Comparison of ENCODE assay signal across 10 cellular contexts in genomic region chr16:3655030-3655790, GRCh38. TPM values are rescaled to one million over a fixed set of nuclear protein-coding genes. Genes with fewer than 3 reads are reported as not detected.
DNase-seq lines count a peak whose midpoint lies in the region; ATAC-seq, FAIRE-seq and TF ChIP-seq lines count a peak whose summit lies in the region.
"Had no signal": no experiment of that assay in that cellular context is flagged by ENCODE, and none has a peak within 500 bp of the region (broad histone marks: within the 10 kb centered on the region; RNA-seq: fewer than 3 reads in every experiment).

No MANE protein-coding gene starts in this region.

- BruUV-seq in Panc1 (replicated peaks; lab: Mats Ljungman, UMichigan) = no TSS peak

- POLR2A ChIA-PET in Panc1 (lab: Charles Lee) = no interaction called here

- H3K4me3 ChIP-seq in H7 (ENCODE audit: insufficient read depth, low read depth, low read length) (no peak overlapping the region), Panc1 (ENCODE audit: low read depth in 2 of 2, low read length in 2 of 2) (no peak overlapping the region), right cardiac atrium (ENCODE audit: low read length) (no peak overlapping the region), small intestine (ENCODE audit: low read depth in 1 of 2, low read length in 2 of 2) (peak overlapping the region in 1 of 2 donors; percentile 67)
- H3K4me3 ChIP-seq: ovary had no signal

- in situ Hi-C loops in Panc1 (cut with HindIII; ENCODE audit: low pct_unique_long_range_greater_than_20kb, low sequenced_read_pairs) = no loop called here

- no peak overlapping the region for H3K27ac ChIP-seq in Panc1 (ENCODE audit: low read length)
- no peak overlapping the region for H3K27ac ChIP-seq in right cardiac atrium (ENCODE audit: low read length)
- peak overlapping the region; percentile 95 to 97 for H3K27ac ChIP-seq in small intestine (ENCODE audit: low read depth in 1 of 2, low read length in 1 of 2)
- H3K27ac ChIP-seq: ovary had no signal

- peaks cover 15% of the 10 kb centered on the region for H3K36me3 ChIP-seq in H7 (replicated peaks; ENCODE audit: control insufficient read depth, insufficient read depth, low read length)
- peaks cover 2% of the 10 kb centered on the region; the same call in 1 of the 2 replicates for H3K36me3 ChIP-seq in Panc1 (ENCODE audit: control insufficient read depth, insufficient read depth, low read length)
- H3K36me3 ChIP-seq in small intestine (ENCODE audit: control insufficient read depth in 2 of 2, insufficient read depth in 2 of 2, low read length in 2 of 2) = peaks cover 17 to 29% of the 10 kb centered on the region in 2 donors
- H3K36me3 ChIP-seq: ovary had no signal

- no peak for FAIRE-seq in small intestine (lab: Jason Lieb, UNC)

- intact Hi-C loops in Panc1 (cut with micrococcal nuclease; ENCODE audit: unreplicated experiment) (no loop called here), right cardiac atrium (cut with DNase I) (no loop called here)

- 82% methylated on average over 23 of the region's 23 CpGs for WGBS in right cardiac atrium
- WGBS in small intestine, 3 donors = 13 to 66% (median 41%) methylated on average over 23 of the region's 23 CpGs

- H3K9me3 ChIP-seq in Panc1 (ENCODE audit: control insufficient read depth, insufficient read depth, low read depth, low read length) = no peaks in the 10 kb centered on the region
- no peaks in the 10 kb centered on the region for H3K9me3 ChIP-seq in right cardiac atrium (ENCODE audit: control insufficient read depth, low read length)
- H3K9me3 ChIP-seq in small intestine (ENCODE audit: control insufficient read depth, low read depth) = no peaks in the 10 kb centered on the region
- H3K9me3 ChIP-seq: ovary had no signal

- TF ChIP-seq CTCF in Panc1 (IDR thresholded peaks at IDR 0.05) = no peak

- H3K4me1 ChIP-seq in Panc1 (ENCODE audit: control insufficient read depth, insufficient read depth, low read length) (peaks cover 17% of the 10 kb centered on the region), right cardiac atrium (ENCODE audit: control insufficient read depth, insufficient read depth, low read length) (no peaks in the 10 kb centered on the region), small intestine (ENCODE audit: control insufficient read depth in 2 of 2, insufficient read depth in 1 of 2, low read depth in 1 of 2, low read length in 1 of 2) (peaks cover 0 to 2% of the 10 kb centered on the region in 2 donors)

- CTCF ChIA-PET in Panc1 (lab: Charles Lee) = no interaction called here

- H3K27me3 ChIP-seq in H7 (ENCODE audit: control insufficient read depth, insufficient read depth, low read length) (no peaks in the 10 kb centered on the region), Panc1 (ENCODE audit: control insufficient read depth, insufficient read depth, low read length) (no peaks in the 10 kb centered on the region), right cardiac atrium (ENCODE audit: control insufficient read depth, insufficient read depth) (no peaks in the 10 kb centered on the region), small intestine (ENCODE audit: control insufficient read depth in 2 of 2, insufficient read depth in 2 of 2, low read length in 2 of 2) (no peaks in the 10 kb centered on the region)
- H3K27me3 ChIP-seq: ovary had no signal

- DNase-seq in H7 (peak; percentile 46), Panc1 (ENCODE audit: low read depth, low spot score) (no peak), right cardiac atrium (no peak), small intestine (no peak), KG1 (lab: John Stamatoyannopoulos, UW) (no peak), NCI-H146 (lab: John Stamatoyannopoulos, UW) (no peak), retina (no peak)
- DNase-seq: activated gamma-delta T cell treated with Interleukin-2 at 50 U/mL for 16 hours; CD4-positive, alpha-beta memory T cell had no signal

- ATAC-seq in Panc1 = peak; percentile 32
- peak; percentile 10 to 22 for ATAC-seq in right cardiac atrium

RNA-seq across cellular contexts. Expression of gene DNASE1, which starts 0.7 kb away (rescaled TPM):
- 13.8 and 23.7 TPM in 2 replicates for total RNA-seq in H7 (2014; rRNA removed; shearing (Covaris generic))
- total RNA-seq in Panc1 (2021; ENCODE audit: unreplicated experiment) = 21.1 TPM
- polyA plus RNA-seq in Panc1 (2012; ENCODE audit: insufficient read length) = 24.7 TPM
- total RNA-seq in right cardiac atrium = 10 to 100 TPM in 1 of 4 donors, 1 to 10 TPM in 3; 3.4 to 10.7 (median 6.1) TPM
- 8.1 TPM for polyA plus RNA-seq in right cardiac atrium
- 100 to 1,000 TPM in 2 of 3 donors, 10 to 100 TPM in 1; 75.4 to 290 (median 249) TPM for polyA plus RNA-seq in small intestine

RNA-seq across cellular contexts. Expression of gene SLX4, which starts 43.8 kb away (rescaled TPM):
- 8.4 and 11.3 TPM in 2 replicates for total RNA-seq in H7 (2014; rRNA removed; shearing (Covaris generic))
- total RNA-seq in Panc1 (2021; ENCODE audit: unreplicated experiment) = 15.5 TPM
- 8.7 TPM for polyA plus RNA-seq in Panc1 (2012; ENCODE audit: insufficient read length)
- 1 to 10 TPM; 1.6 to 2.7 (median 2.2) TPM for total RNA-seq in right cardiac atrium
- 1.9 TPM for polyA plus RNA-seq in right cardiac atrium
- 1 to 10 TPM; 1.1 to 3.0 (median 2.5) TPM for polyA plus RNA-seq in small intestine

Comparison
In these comparisons a context has a peak if more than half of its experiments do, and no peak if none do; other contexts are left out.
1. H3K27ac ChIP-seq: peak in small intestine (2 of 2); none in Panc1 (single experiment) and right cardiac atrium (single experiment).